13 cellular contexts compared by ENCODE assay signal in genomic region chrX:30657542-30658238, GRCh38.
DNase-seq lines count a peak whose midpoint lies in the region; ATAC-seq, FAIRE-seq and TF ChIP-seq lines count a peak whose summit lies in the region.
"Had no signal": no experiment of that assay in that cellular context is flagged by ENCODE, and none has a peak within 500 bp of the region (broad histone marks: within the 10 kb centered on the region; RNA-seq: fewer than 3 reads in every experiment).

No MANE protein-coding gene starts in this region.

- H3K4me1 Mint-ChIP-seq in activated T-cell treated with anti-CD3 and anti-CD28 coated beads, Interleukin-2, amount 50 U/mL, for 24 hours (ENCODE audit: low read depth), result peaks cover 48% of the 10 kb centered on the region
- H3K4me1 Mint-ChIP-seq in T-helper 2 cell treated with Interferon-gamma antibody and Interleukin-4, amounts not matched to agents 5 μg/mL and 100 μg/mL, for 36 hours (ENCODE audit: low read depth), result peaks cover 39% of the 10 kb centered on the region
- H3K4me1 Mint-ChIP-seq in dendritic cell treated with granulocyte-macrophage colony-stimulating factor and Interleukin-4, amounts not matched to agents 40 ng/mL and 50 ng/mL, for 4 days (ENCODE audit: low read depth), result peaks cover 24% of the 10 kb centered on the region
- peaks cover 14 to 39% of the 10 kb centered on the region in 2 donors for H3K4me1 Mint-ChIP-seq in stimulated activated naive B cell treated with anti-CD40 and anti-IgM and Interleukin-4, amounts not matched to agents 10 μg/mL and 1 μg/mL and 100 μg/mL, for 72 hours

- H3K36me3 Mint-ChIP-seq in activated T-cell treated with anti-CD3 and anti-CD28 coated beads, Interleukin-2, amount 50 U/mL, for 24 hours (ENCODE audit: low read depth), result peaks cover 40% of the 10 kb centered on the region
- peaks cover 17% of the 10 kb centered on the region for H3K36me3 Mint-ChIP-seq in T-helper 2 cell treated with Interferon-gamma antibody and Interleukin-4, amounts not matched to agents 5 μg/mL and 100 μg/mL, for 36 hours (ENCODE audit: low read depth)
- peaks cover 27% of the 10 kb centered on the region for H3K36me3 Mint-ChIP-seq in dendritic cell treated with granulocyte-macrophage colony-stimulating factor and Interleukin-4, amounts not matched to agents 40 ng/mL and 50 ng/mL, for 4 days (ENCODE audit: low read depth)
- peaks cover 0 to 10% of the 10 kb centered on the region in 2 donors for H3K36me3 Mint-ChIP-seq in stimulated activated naive B cell treated with anti-CD40 and anti-IgM and Interleukin-4, amounts not matched to agents 10 μg/mL and 1 μg/mL and 100 μg/mL, for 72 hours
- H3K36me3 Mint-ChIP-seq: naive thymus-derived CD8-positive, alpha-beta T cell had no signal

- no peak for ATAC-seq in stimulated activated naive B cell treated with anti-CD40 and anti-IgM and Interleukin-4, amounts not matched to agents 10 μg/mL and 1 μg/mL and 100 μg/mL, for 72 hours (replicated peaks)
- ATAC-seq: naive thymus-derived CD8-positive, alpha-beta T cell had no signal

- peak overlapping the region; percentile 96 for H3K27ac Mint-ChIP-seq in activated T-cell treated with anti-CD3 and anti-CD28 coated beads, Interleukin-2, amount 50 U/mL, for 24 hours
- peak overlapping the region; percentile 90 for H3K27ac Mint-ChIP-seq in T-helper 2 cell treated with Interferon-gamma antibody and Interleukin-4, amounts not matched to agents 5 μg/mL and 100 μg/mL, for 36 hours
- peak overlapping the region; percentile 61 for H3K27ac Mint-ChIP-seq in dendritic cell treated with granulocyte-macrophage colony-stimulating factor and Interleukin-4, amounts not matched to agents 40 ng/mL and 50 ng/mL, for 4 days
- H3K27ac Mint-ChIP-seq in stimulated activated naive B cell treated with anti-CD40 and anti-IgM and Interleukin-4, amounts not matched to agents 10 μg/mL and 1 μg/mL and 100 μg/mL, for 72 hours, result peak overlapping the region; percentile 37

- no peak for FAIRE-seq in H54 (lab: Jason Lieb, UNC)
- FAIRE-seq: islet of Langerhans had no signal

- DNase-seq in activated T-cell treated with anti-CD3 and anti-CD28 coated beads, Interleukin-2, amount 50 U/mL, for 24 hours, result no peak
- DNase-seq in activated T-cell treated with anti-CD3 and anti-CD28 coated beads for 4 hours, result no peak
- DNase-seq in T-helper 2 cell treated with Interferon-gamma antibody and Interleukin-4, amounts not matched to agents 5 μg/mL and 100 μg/mL, for 36 hours (ENCODE audit: low spot score), result no peak
- DNase-seq in stimulated activated naive B cell treated with anti-CD40 and anti-IgM and Interleukin-4, amounts not matched to agents 10 μg/mL and 1 μg/mL and 100 μg/mL, for 72 hours, result no peak
- DNase-seq in H54 (ENCODE audit: insufficient read length, low spot score), result no peak
- no peak for DNase-seq in T1000 (lab: John Stamatoyannopoulos, UW)
- no peak for DNase-seq in NCI-H146 treated with DMSO at 0.1 percent for 48 hours (lab: John Stamatoyannopoulos, UW; ENCODE audit: unreplicated experiment)
- DNase-seq: caudate nucleus; naive thymus-derived CD8-positive, alpha-beta T cell; PC-9; trophoblast cell had no signal

- H3K9me3 Mint-ChIP-seq in activated T-cell treated with anti-CD3 and anti-CD28 coated beads, Interleukin-2, amount 50 U/mL, for 24 hours, result no peaks in the 10 kb centered on the region
- no peaks in the 10 kb centered on the region for H3K9me3 Mint-ChIP-seq in T-helper 2 cell treated with Interferon-gamma antibody and Interleukin-4, amounts not matched to agents 5 μg/mL and 100 μg/mL, for 36 hours
- H3K9me3 Mint-ChIP-seq in dendritic cell treated with granulocyte-macrophage colony-stimulating factor and Interleukin-4, amounts not matched to agents 40 ng/mL and 50 ng/mL, for 4 days, result no peaks in the 10 kb centered on the region
- H3K9me3 Mint-ChIP-seq in stimulated activated naive B cell treated with anti-CD40 and anti-IgM and Interleukin-4, amounts not matched to agents 10 μg/mL and 1 μg/mL and 100 μg/mL, for 72 hours, result no peaks in the 10 kb centered on the region
- H3K9me3 Mint-ChIP-seq: naive thymus-derived CD8-positive, alpha-beta T cell had no signal

- intact Hi-C loops in dendritic cell treated with granulocyte-macrophage colony-stimulating factor and Interleukin-4, amounts not matched to agents 40 ng/mL and 50 ng/mL, for 4 days (cut with micrococcal nuclease), result loop anchor here (2.0 to 10.0 kb wide), 2 partner anchors 15 to 83 kb away; partner anchors contain the start of gene TASL

- peak overlapping the region; percentile 55 for H3K4me3 Mint-ChIP-seq in activated T-cell treated with anti-CD3 and anti-CD28 coated beads, Interleukin-2, amount 50 U/mL, for 24 hours
- H3K4me3 Mint-ChIP-seq in T-helper 2 cell treated with Interferon-gamma antibody and Interleukin-4, amounts not matched to agents 5 μg/mL and 100 μg/mL, for 36 hours, result peak overlapping the region; percentile 58
- H3K4me3 Mint-ChIP-seq in dendritic cell treated with granulocyte-macrophage colony-stimulating factor and Interleukin-4, amounts not matched to agents 40 ng/mL and 50 ng/mL, for 4 days, result peak overlapping the region; percentile 23
- H3K4me3 Mint-ChIP-seq in stimulated activated naive B cell treated with anti-CD40 and anti-IgM and Interleukin-4, amounts not matched to agents 10 μg/mL and 1 μg/mL and 100 μg/mL, for 72 hours, result no peak overlapping the region
- H3K4me3 Mint-ChIP-seq: naive thymus-derived CD8-positive, alpha-beta T cell had no signal

- no peak for TF ChIP-seq POLR2A in H54 (IDR thresholded peaks at IDR 0.05; ENCODE audit: low read depth, low read length)

- H3K27me3 Mint-ChIP-seq in activated T-cell treated with anti-CD3 and anti-CD28 coated beads, Interleukin-2, amount 50 U/mL, for 24 hours, result peaks cover under 1% of the 10 kb centered on the region
- no peaks in the 10 kb centered on the region for H3K27me3 Mint-ChIP-seq in T-helper 2 cell treated with Interferon-gamma antibody and Interleukin-4, amounts not matched to agents 5 μg/mL and 100 μg/mL, for 36 hours (ENCODE audit: low read depth)
- no peaks in the 10 kb centered on the region for H3K27me3 Mint-ChIP-seq in dendritic cell treated with granulocyte-macrophage colony-stimulating factor and Interleukin-4, amounts not matched to agents 40 ng/mL and 50 ng/mL, for 4 days
- no peaks in the 10 kb centered on the region for H3K27me3 Mint-ChIP-seq in stimulated activated naive B cell treated with anti-CD40 and anti-IgM and Interleukin-4, amounts not matched to agents 10 μg/mL and 1 μg/mL and 100 μg/mL, for 72 hours
- H3K27me3 Mint-ChIP-seq: naive thymus-derived CD8-positive, alpha-beta T cell had no signal

Comparison
In these comparisons a context has a peak if more than half of its experiments do, and no peak if none do; other contexts are left out.
1. H3K27ac Mint-ChIP-seq: peak in every context shown above with its lines; median percentile 96 in activated T-cell treated with anti-CD3 and anti-CD28 coated beads, Interleukin-2, amount 50 U/mL, for 24 hours; 90 in T-helper 2 cell treated with Interferon-gamma antibody and Interleukin-4, amounts not matched to agents 5 μg/mL and 100 μg/mL, for 36 hours; 61 in dendritic cell treated with granulocyte-macrophage colony-stimulating factor and Interleukin-4, amounts not matched to agents 40 ng/mL and 50 ng/mL, for 4 days; 37 in stimulated activated naive B cell treated with anti-CD40 and anti-IgM and Interleukin-4, amounts not matched to agents 10 μg/mL and 1 μg/mL and 100 μg/mL, for 72 hours.
2. H3K4me3 Mint-ChIP-seq: peak in activated T-cell treated with anti-CD3 and anti-CD28 coated beads, Interleukin-2, amount 50 U/mL, for 24 hours (single experiment), T-helper 2 cell treated with Interferon-gamma antibody and Interleukin-4, amounts not matched to agents 5 μg/mL and 100 μg/mL, for 36 hours (single experiment) and dendritic cell treated with granulocyte-macrophage colony-stimulating factor and Interleukin-4, amounts not matched to agents 40 ng/mL and 50 ng/mL, for 4 days (single experiment); none in stimulated activated naive B cell treated with anti-CD40 and anti-IgM and Interleukin-4, amounts not matched to agents 10 μg/mL and 1 μg/mL and 100 μg/mL, for 72 hours (0 of 2).